1 cellular context compared by ENCODE assay signal in genomic region chr4:110155632-110156031, GRCh38.
TF ChIP-seq lines count a peak whose summit lies in the region.

No MANE protein-coding gene starts in this region.

TF ChIP-seq in HEK293, 187 proteins besides CTCF, POLR2A, EP300 and RAD21 (continued from another document):
- TF ChIP-seq KLF17 (tag by site-specific recombination; IDR thresholded peaks at IDR 0.05) = no peak
- no peak for TF ChIP-seq ZNF521 (tag by site-specific recombination; IDR thresholded peaks at IDR 0.05)
- TF ChIP-seq ZNF776 (tag by site-specific recombination; IDR thresholded peaks at IDR 0.05; ENCODE audit: borderline replicate concordance) = no peak
- no peak for TF ChIP-seq ZBTB8A (tag by site-specific recombination; IDR thresholded peaks at IDR 0.05)
- TF ChIP-seq ZNF24 (tag by site-specific recombination; IDR thresholded peaks at IDR 0.05) = no peak
